ENCODE assay signal across 10 cellular contexts in genomic region chr10:58264780-58265179, GRCh38. TPM values are rescaled to one million over a fixed set of nuclear protein-coding genes. Genes with fewer than 3 reads are reported as not detected.
DNase-seq lines count a peak whose midpoint lies in the region; ATAC-seq and TF ChIP-seq lines count a peak whose summit lies in the region.
"Had no signal": no experiment of that assay in that cellular context is flagged by ENCODE, and none has a peak within 500 bp of the region (broad histone marks: within the 10 kb centered on the region; RNA-seq: fewer than 3 reads in every experiment).

No MANE protein-coding gene starts in this region.

- peaks cover 0 to 3% of the 10 kb centered on the region in 2 donors for H3K36me3 Mint-ChIP-seq in stimulated activated naive B cell treated with anti-CD40 and anti-IgM and Interleukin-4, amounts not matched to agents 10 μg/mL and 1 μg/mL and 100 μg/mL, for 72 hours
- H3K36me3 Mint-ChIP-seq in endothelial cell (ENCODE audit: low read depth, unreplicated experiment) = no peaks in the 10 kb centered on the region
- H3K36me3 Mint-ChIP-seq: immature natural killer cell had no signal

- no peak for DNase-seq in SK-N-MC (ENCODE audit: low read depth, low spot score)
- DNase-seq in hepatocyte (ENCODE audit: low spot score) = no peak
- no peak for DNase-seq in NCI-H2196 (lab: John Stamatoyannopoulos, UW; ENCODE audit: unreplicated experiment)
- DNase-seq in stimulated activated naive B cell treated with anti-CD40 and anti-IgM and Interleukin-4, amounts not matched to agents 10 μg/mL and 1 μg/mL and 100 μg/mL, for 72 hours = no peak
- DNase-seq in NCI-H446 (lab: John Stamatoyannopoulos, UW) = no peak
- DNase-seq in endothelial cell (ENCODE audit: low spot score) = no peak
- DNase-seq: immature natural killer cell, KG1 had no signal

- ATAC-seq in stimulated activated naive B cell treated with anti-CD40 and anti-IgM and Interleukin-4, amounts not matched to agents 10 μg/mL and 1 μg/mL and 100 μg/mL, for 72 hours (replicated peaks) = no peak

- H3K9ac ChIP-seq in BLaER1 (0 out of 2 replicates have a peak overlapping the region, but pooled peaks have one; percentile 55), SK-N-MC (ENCODE audit: insufficient read length) (peak overlapping the region; percentile 57)

- peaks cover 10% of the 10 kb centered on the region; the same call in 1 of the 2 replicates for H3K36me3 ChIP-seq in BLaER1
- H3K36me3 ChIP-seq in HEK293 (ENCODE audit: control insufficient read depth in 2 of 2, insufficient read depth in 1 of 2, low read length in 2 of 2) = no peaks in the 10 kb centered on the region
- no peaks in the 10 kb centered on the region for H3K36me3 ChIP-seq in SK-N-MC (ENCODE audit: insufficient read depth, low read length)
- no peaks in the 10 kb centered on the region for H3K36me3 ChIP-seq in hepatocyte (replicated peaks; ENCODE audit: insufficient read depth, low read depth)

- no peak overlapping the region for H3K27ac Mint-ChIP-seq in stimulated activated naive B cell treated with anti-CD40 and anti-IgM and Interleukin-4, amounts not matched to agents 10 μg/mL and 1 μg/mL and 100 μg/mL, for 72 hours
- no peak overlapping the region for H3K27ac Mint-ChIP-seq in endothelial cell (ENCODE audit: unreplicated experiment)

- H3K27me3 ChIP-seq in BLaER1 (no peaks in the 10 kb centered on the region), hepatocyte (no peaks in the 10 kb centered on the region)

- no peaks in the 10 kb centered on the region for H3K9me2 ChIP-seq in hepatocyte (replicated peaks; ENCODE audit: insufficient read depth)

- 36% methylated on average over 5 of the region's 5 CpGs for WGBS in hepatocyte (ENCODE audit: low lambda C conversion rate, missing lambda C conversion rate)

- H3K27me3 Mint-ChIP-seq in stimulated activated naive B cell treated with anti-CD40 and anti-IgM and Interleukin-4, amounts not matched to agents 10 μg/mL and 1 μg/mL and 100 μg/mL, for 72 hours = no peaks in the 10 kb centered on the region
- H3K27me3 Mint-ChIP-seq in endothelial cell (ENCODE audit: unreplicated experiment) = peaks cover 11% of the 10 kb centered on the region

- H3K79me2 ChIP-seq in hepatocyte = peaks cover 67% of the 10 kb centered on the region

- H3K9me3 Mint-ChIP-seq in stimulated activated naive B cell treated with anti-CD40 and anti-IgM and Interleukin-4, amounts not matched to agents 10 μg/mL and 1 μg/mL and 100 μg/mL, for 72 hours = no peaks in the 10 kb centered on the region
- H3K9me3 Mint-ChIP-seq in endothelial cell (ENCODE audit: unreplicated experiment) = no peaks in the 10 kb centered on the region

- H3K4me1 ChIP-seq in BLaER1 = peaks cover 24% of the 10 kb centered on the region
- H3K4me1 ChIP-seq in HEK293 (ENCODE audit: control insufficient read depth, insufficient read depth, low read length) = peaks cover 6% of the 10 kb centered on the region; the same call in 1 of the 2 replicates
- H3K4me1 ChIP-seq in hepatocyte (ENCODE audit: insufficient read depth) = peaks cover 7% of the 10 kb centered on the region

- H3K27ac ChIP-seq in BLaER1 = peak overlapping the region; percentile 53
- H3K27ac ChIP-seq in HEK293 (ENCODE audit: extremely low read depth, low read depth, low read length) = no peak overlapping the region
- H3K27ac ChIP-seq in SK-N-MC = peak overlapping the region; percentile 74
- H3K27ac ChIP-seq in hepatocyte = peak overlapping the region; percentile 94

- no peak overlapping the region for H2AFZ ChIP-seq in hepatocyte

- H3K4me1 Mint-ChIP-seq in stimulated activated naive B cell treated with anti-CD40 and anti-IgM and Interleukin-4, amounts not matched to agents 10 μg/mL and 1 μg/mL and 100 μg/mL, for 72 hours = peaks cover 16 to 46% of the 10 kb centered on the region in 2 donors
- peaks cover 12% of the 10 kb centered on the region for H3K4me1 Mint-ChIP-seq in endothelial cell (ENCODE audit: unreplicated experiment)

- H3K9me3 ChIP-seq in BLaER1 (peaks cover 4% of the 10 kb centered on the region; the same call in 1 of the 2 replicates), HEK293 (ENCODE audit: control insufficient read depth, insufficient read depth, low read depth, low read length) (no peaks in the 10 kb centered on the region), SK-N-MC (ENCODE audit: low read depth, low read length) (no peaks in the 10 kb centered on the region), hepatocyte (ENCODE audit: low read depth) (no peaks in the 10 kb centered on the region)

- CTCF ChIA-PET in HEK293 (lab: Yijun Ruan, JAX) = no interaction called here

- no peak overlapping the region for H3K4me3 Mint-ChIP-seq in stimulated activated naive B cell treated with anti-CD40 and anti-IgM and Interleukin-4, amounts not matched to agents 10 μg/mL and 1 μg/mL and 100 μg/mL, for 72 hours
- H3K4me3 Mint-ChIP-seq in endothelial cell (ENCODE audit: unreplicated experiment) = no peak overlapping the region

- TF ChIP-seq CTCF in HEK293 (tag by site-specific recombination; IDR thresholded peaks at IDR 0.05) = no peak
- no peak for TF ChIP-seq CTCF in hepatocyte (IDR thresholded peaks at IDR 0.05; ENCODE audit: poor library complexity)
- TF ChIP-seq CTCF in endothelial cell (IDR thresholded peaks at IDR 0.05; ENCODE audit: unreplicated experiment) = no peak

- H3K4me3 ChIP-seq in BLaER1 (peak overlapping the region; percentile 92), HEK293 (ENCODE audit: low read depth, low read length) (no peak overlapping the region), SK-N-MC (peak overlapping the region; percentile 86), hepatocyte (no peak overlapping the region)

- H4K20me1 ChIP-seq in BLaER1 = peaks cover 13% of the 10 kb centered on the region
- no peaks in the 10 kb centered on the region for H4K20me1 ChIP-seq in hepatocyte (ENCODE audit: insufficient read depth, poor library complexity, severe bottlenecking)

- POLR2A ChIA-PET in HEK293 (lab: Yijun Ruan, JAX) = no interaction called here

- peak overlapping the region; percentile 91 for H3K4me2 ChIP-seq in BLaER1
- H3K4me2 ChIP-seq in hepatocyte = peak overlapping the region; percentile 87

TF ChIP-seq in HEK293, 187 proteins besides CTCF, POLR2A, EP300 and RAD21 (continues in another document):
- TF ChIP-seq ZBTB6 (tag by site-specific recombination; IDR thresholded peaks at IDR 0.05) (no peak), ZNF513 (tag by site-specific recombination; IDR thresholded peaks at IDR 0.05) (no peak), ZNF391 (tag by site-specific recombination; IDR thresholded peaks at IDR 0.05; ENCODE audit: borderline replicate concordance, low read depth) (no peak), ZNF266 (tag by site-specific recombination; IDR thresholded peaks at IDR 0.05; ENCODE audit: low read depth) (no peak), ZNF174 (tag by site-specific recombination; IDR thresholded peaks at IDR 0.05) (no peak), MEIS1 (CRISPR knock-in tag; IDR thresholded peaks at IDR 0.05; ENCODE audit: borderline replicate concordance) (no peak), HOXA7 (CRISPR knock-in tag; IDR thresholded peaks at IDR 0.05; ENCODE audit: borderline replicate concordance) (no peak), ZNF621 (tag by site-specific recombination; IDR thresholded peaks at IDR 0.05) (no peak), ZNF654 (tag by site-specific recombination; IDR thresholded peaks at IDR 0.05; ENCODE audit: low read depth) (no peak), PRDM6 (tag by site-specific recombination; IDR thresholded peaks at IDR 0.05) (peak; percentile 73), OSR2 (tag by site-specific recombination; IDR thresholded peaks at IDR 0.05) (peak; percentile 59; the same call in 1 of the 2 replicates), ZNF394 (tag by site-specific recombination; IDR thresholded peaks at IDR 0.05; ENCODE audit: borderline replicate concordance) (no peak), KLF10 (tag by site-specific recombination; IDR thresholded peaks at IDR 0.05) (peak; percentile 31; the same call in 1 of the 2 replicates), ZNF747 (tag by site-specific recombination; IDR thresholded peaks at IDR 0.05) (no peak)

RNA-seq across cellular contexts. Expression of gene IPMK, which starts 2.9 kb away (rescaled TPM):
- total RNA-seq in hepatocyte (15.1 and 17.5 TPM in 2 replicates), endothelial cell (ENCODE audit: unreplicated experiment) (5.5 TPM)
- 2.9 and 3.5 TPM in 2 replicates for polyA plus RNA-seq in hepatocyte

RNA-seq across cellular contexts. Expression of gene CISD1, which starts 4.2 kb away (rescaled TPM):
- 37.8 and 47.0 TPM in 2 replicates for total RNA-seq in hepatocyte
- 94.4 and 95.9 TPM in 2 replicates for polyA plus RNA-seq in hepatocyte
- 38.1 TPM for total RNA-seq in endothelial cell (ENCODE audit: unreplicated experiment)

Comparison
In these comparisons a context has a peak if more than half of its experiments do, and no peak if none do; other contexts are left out.
1. H3K4me3 ChIP-seq: peak in BLaER1 (single experiment) and SK-N-MC (single experiment); none in HEK293 (single experiment) and hepatocyte (single experiment).